1 cellular context compared by ENCODE assay signal in the genomic region with DNA sequence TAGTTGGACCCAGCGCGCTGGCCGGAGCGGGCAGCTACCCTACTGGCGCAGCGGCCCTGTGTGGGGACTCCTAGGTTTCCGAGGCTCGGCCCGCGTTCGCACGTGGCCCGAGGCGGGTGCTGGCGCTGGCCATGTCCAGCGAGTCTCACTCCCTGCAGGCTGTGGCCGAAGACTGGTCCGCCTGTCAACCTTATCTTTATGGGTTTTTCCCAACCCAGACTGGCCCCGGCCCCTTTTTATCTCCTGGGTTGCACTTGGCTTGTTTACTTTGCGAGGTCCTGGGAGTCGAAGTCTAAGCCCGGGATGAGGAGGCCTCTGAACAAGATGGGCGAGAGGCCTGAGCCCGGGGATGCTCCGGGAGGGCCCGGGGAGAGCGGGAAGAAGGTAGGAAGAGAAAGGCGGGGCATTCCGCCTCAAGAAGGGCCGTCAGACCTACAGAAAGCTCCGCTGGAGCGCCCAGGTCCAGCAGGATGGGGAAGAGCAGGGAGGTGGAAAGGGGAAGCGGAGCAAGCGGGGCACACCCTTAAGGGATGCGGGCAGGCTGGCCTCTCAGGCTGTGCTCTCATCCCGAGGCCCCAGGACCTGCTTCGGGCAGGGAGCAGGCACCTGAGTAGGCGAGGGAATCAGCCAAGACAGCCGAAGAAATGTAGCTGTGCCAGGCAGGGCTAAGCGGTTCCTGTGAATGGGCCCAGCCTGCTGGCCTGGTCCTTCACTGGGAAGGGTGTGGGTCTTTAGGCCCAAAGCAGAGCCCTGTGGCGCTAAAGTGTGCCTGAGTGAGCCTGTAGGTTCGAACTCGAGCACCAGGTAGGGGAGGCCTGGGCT.
TF ChIP-seq lines count a peak whose summit lies in the region.

No MANE protein-coding gene starts in this region.

TF ChIP-seq in HepG2, 621 proteins besides CTCF, POLR2A, EP300 and RAD21 (continued from another document and continues in another):
- TF ChIP-seq ZNF251 (CRISPR knock-in tag; IDR thresholded peaks at IDR 0.05): no peak
- TF ChIP-seq MXI1 (IDR thresholded peaks at IDR 0.05; ENCODE audit: borderline replicate concordance, low read depth, low read length): no peak
- TF ChIP-seq, protein P1, sequence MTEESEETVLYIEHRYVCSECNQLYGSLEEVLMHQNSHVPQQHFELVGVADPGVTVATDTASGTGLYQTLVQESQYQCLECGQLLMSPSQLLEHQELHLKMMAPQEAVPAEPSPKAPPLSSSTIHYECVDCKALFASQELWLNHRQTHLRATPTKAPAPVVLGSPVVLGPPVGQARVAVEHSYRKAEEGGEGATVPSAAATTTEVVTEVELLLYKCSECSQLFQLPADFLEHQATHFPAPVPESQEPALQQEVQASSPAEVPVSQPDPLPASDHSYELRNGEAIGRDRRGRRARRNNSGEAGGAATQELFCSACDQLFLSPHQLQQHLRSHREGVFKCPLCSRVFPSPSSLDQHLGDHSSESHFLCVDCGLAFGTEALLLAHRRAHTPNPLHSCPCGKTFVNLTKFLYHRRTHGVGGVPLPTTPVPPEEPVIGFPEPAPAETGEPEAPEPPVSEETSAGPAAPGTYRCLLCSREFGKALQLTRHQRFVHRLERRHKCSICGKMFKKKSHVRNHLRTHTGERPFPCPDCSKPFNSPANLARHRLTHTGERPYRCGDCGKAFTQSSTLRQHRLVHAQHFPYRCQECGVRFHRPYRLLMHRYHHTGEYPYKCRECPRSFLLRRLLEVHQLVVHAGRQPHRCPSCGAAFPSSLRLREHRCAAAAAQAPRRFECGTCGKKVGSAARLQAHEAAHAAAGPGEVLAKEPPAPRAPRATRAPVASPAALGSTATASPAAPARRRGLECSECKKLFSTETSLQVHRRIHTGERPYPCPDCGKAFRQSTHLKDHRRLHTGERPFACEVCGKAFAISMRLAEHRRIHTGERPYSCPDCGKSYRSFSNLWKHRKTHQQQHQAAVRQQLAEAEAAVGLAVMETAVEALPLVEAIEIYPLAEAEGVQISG (CRISPR knock-in tag; IDR thresholded peaks at IDR 0.05): peak; percentile 75
- TF ChIP-seq, protein P2, sequence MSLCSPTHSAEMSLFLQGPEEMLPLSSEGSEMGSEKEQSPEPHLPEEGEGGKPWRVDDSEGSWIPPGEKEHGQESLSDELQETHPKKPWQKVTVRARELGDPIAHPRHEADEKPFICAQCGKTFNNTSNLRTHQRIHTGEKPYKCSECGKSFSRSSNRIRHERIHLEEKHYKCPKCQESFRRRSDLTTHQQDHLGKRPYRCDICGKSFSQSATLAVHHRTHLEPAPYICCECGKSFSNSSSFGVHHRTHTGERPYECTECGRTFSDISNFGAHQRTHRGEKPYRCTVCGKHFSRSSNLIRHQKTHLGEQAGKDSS (CRISPR knock-in tag; IDR thresholded peaks at IDR 0.05; ENCODE audit: borderline replicate concordance, low read depth): 0 out of 2 replicates have a peak, but pooled peaks have one; percentile 56
- no peak for TF ChIP-seq RFX5 (IDR thresholded peaks at IDR 0.05; ENCODE audit: low read depth, low read length)
- no peak for TF ChIP-seq NFE2 (CRISPR knock-in tag; IDR thresholded peaks at IDR 0.05)
- TF ChIP-seq, protein P3, sequence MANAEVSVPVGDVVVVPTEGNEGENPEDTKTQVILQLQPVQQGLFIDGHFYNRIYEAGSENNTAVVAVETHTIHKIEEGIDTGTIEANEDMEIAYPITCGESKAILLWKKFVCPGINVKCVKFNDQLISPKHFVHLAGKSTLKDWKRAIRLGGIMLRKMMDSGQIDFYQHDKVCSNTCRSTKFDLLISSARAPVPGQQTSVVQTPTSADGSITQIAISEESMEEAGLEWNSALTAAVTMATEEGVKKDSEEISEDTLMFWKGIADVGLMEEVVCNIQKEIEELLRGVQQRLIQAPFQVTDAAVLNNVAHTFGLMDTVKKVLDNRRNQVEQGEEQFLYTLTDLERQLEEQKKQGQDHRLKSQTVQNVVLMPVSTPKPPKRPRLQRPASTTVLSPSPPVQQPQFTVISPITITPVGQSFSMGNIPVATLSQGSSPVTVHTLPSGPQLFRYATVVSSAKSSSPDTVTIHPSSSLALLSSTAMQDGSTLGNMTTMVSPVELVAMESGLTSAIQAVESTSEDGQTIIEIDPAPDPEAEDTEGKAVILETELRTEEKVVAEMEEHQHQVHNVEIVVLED (CRISPR knock-in tag; IDR thresholded peaks at IDR 0.05; ENCODE audit: borderline replicate concordance): no peak
- TF ChIP-seq RNF2 (conservative IDR thresholded peaks at IDR 0.05; ENCODE audit: low read depth): no peak
- no peak for TF ChIP-seq ZNF329 (CRISPR knock-in tag; IDR thresholded peaks at IDR 0.05; ENCODE audit: low read depth)
- TF ChIP-seq CC2D1A (CRISPR knock-in tag; IDR thresholded peaks at IDR 0.05): no peak
- TF ChIP-seq, protein P4, sequence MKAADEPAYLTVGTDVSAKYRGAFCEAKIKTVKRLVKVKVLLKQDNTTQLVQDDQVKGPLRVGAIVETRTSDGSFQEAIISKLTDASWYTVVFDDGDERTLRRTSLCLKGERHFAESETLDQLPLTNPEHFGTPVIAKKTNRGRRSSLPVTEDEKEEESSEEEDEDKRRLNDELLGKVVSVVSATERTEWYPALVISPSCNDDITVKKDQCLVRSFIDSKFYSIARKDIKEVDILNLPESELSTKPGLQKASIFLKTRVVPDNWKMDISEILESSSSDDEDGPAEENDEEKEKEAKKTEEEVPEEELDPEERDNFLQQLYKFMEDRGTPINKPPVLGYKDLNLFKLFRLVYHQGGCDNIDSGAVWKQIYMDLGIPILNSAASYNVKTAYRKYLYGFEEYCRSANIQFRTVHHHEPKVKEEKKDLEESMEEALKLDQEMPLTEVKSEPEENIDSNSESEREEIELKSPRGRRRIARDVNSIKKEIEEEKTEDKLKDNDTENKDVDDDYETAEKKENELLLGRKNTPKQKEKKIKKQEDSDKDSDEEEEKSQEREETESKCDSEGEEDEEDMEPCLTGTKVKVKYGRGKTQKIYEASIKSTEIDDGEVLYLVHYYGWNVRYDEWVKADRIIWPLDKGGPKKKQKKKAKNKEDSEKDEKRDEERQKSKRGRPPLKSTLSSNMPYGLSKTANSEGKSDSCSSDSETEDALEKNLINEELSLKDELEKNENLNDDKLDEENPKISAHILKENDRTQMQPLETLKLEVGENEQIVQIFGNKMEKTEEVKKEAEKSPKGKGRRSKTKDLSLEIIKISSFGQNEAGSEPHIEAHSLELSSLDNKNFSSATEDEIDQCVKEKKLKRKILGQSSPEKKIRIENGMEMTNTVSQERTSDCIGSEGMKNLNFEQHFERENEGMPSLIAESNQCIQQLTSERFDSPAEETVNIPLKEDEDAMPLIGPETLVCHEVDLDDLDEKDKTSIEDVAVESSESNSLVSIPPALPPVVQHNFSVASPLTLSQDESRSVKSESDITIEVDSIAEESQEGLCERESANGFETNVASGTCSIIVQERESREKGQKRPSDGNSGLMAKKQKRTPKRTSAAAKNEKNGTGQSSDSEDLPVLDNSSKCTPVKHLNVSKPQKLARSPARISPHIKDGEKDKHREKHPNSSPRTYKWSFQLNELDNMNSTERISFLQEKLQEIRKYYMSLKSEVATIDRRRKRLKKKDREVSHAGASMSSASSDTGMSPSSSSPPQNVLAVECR (CRISPR knock-in tag; IDR thresholded peaks at IDR 0.05; ENCODE audit: borderline replicate concordance): peak; percentile 57; the same call in 1 of the 2 replicates
- TF ChIP-seq SPEN (CRISPR knock-in tag; IDR thresholded peaks at IDR 0.05; ENCODE audit: low read depth): 0 out of 2 replicates have a peak, but pooled peaks have one; percentile 20
- no peak for TF ChIP-seq NAIF1 (CRISPR knock-in tag; IDR thresholded peaks at IDR 0.05; ENCODE audit: borderline replicate concordance)
- TF ChIP-seq SOX5 (CRISPR knock-in tag; IDR thresholded peaks at IDR 0.05; ENCODE audit: borderline replicate concordance): peak; percentile 71
- TF ChIP-seq, protein P5, sequence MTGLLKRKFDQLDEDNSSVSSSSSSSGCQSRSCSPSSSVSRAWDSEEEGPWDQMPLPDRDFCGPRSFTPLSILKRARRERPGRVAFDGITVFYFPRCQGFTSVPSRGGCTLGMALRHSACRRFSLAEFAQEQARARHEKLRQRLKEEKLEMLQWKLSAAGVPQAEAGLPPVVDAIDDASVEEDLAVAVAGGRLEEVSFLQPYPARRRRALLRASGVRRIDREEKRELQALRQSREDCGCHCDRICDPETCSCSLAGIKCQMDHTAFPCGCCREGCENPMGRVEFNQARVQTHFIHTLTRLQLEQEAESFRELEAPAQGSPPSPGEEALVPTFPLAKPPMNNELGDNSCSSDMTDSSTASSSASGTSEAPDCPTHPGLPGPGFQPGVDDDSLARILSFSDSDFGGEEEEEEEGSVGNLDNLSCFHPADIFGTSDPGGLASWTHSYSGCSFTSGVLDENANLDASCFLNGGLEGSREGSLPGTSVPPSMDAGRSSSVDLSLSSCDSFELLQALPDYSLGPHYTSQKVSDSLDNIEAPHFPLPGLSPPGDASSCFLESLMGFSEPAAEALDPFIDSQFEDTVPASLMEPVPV (CRISPR knock-in tag; IDR thresholded peaks at IDR 0.05): peak; percentile 83; the same call in 1 of the 2 replicates
- TF ChIP-seq, protein P6, sequence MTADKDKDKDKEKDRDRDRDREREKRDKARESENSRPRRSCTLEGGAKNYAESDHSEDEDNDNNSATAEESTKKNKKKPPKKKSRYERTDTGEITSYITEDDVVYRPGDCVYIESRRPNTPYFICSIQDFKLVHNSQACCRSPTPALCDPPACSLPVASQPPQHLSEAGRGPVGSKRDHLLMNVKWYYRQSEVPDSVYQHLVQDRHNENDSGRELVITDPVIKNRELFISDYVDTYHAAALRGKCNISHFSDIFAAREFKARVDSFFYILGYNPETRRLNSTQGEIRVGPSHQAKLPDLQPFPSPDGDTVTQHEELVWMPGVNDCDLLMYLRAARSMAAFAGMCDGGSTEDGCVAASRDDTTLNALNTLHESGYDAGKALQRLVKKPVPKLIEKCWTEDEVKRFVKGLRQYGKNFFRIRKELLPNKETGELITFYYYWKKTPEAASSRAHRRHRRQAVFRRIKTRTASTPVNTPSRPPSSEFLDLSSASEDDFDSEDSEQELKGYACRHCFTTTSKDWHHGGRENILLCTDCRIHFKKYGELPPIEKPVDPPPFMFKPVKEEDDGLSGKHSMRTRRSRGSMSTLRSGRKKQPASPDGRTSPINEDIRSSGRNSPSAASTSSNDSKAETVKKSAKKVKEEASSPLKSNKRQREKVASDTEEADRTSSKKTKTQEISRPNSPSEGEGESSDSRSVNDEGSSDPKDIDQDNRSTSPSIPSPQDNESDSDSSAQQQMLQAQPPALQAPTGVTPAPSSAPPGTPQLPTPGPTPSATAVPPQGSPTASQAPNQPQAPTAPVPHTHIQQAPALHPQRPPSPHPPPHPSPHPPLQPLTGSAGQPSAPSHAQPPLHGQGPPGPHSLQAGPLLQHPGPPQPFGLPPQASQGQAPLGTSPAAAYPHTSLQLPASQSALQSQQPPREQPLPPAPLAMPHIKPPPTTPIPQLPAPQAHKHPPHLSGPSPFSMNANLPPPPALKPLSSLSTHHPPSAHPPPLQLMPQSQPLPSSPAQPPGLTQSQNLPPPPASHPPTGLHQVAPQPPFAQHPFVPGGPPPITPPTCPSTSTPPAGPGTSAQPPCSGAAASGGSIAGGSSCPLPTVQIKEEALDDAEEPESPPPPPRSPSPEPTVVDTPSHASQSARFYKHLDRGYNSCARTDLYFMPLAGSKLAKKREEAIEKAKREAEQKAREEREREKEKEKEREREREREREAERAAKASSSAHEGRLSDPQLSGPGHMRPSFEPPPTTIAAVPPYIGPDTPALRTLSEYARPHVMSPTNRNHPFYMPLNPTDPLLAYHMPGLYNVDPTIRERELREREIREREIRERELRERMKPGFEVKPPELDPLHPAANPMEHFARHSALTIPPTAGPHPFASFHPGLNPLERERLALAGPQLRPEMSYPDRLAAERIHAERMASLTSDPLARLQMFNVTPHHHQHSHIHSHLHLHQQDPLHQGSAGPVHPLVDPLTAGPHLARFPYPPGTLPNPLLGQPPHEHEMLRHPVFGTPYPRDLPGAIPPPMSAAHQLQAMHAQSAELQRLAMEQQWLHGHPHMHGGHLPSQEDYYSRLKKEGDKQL (CRISPR knock-in tag; IDR thresholded peaks at IDR 0.05; ENCODE audit: low read depth): peak; percentile 69; the same call in 1 of the 2 replicates
- TF ChIP-seq KLF6 (CRISPR knock-in tag; IDR thresholded peaks at IDR 0.05): no peak
- 0 out of 2 replicates have a peak, but pooled peaks have one; percentile 75 for TF ChIP-seq PAX8 (CRISPR knock-in tag; IDR thresholded peaks at IDR 0.05; ENCODE audit: borderline replicate concordance)
- TF ChIP-seq RBFOX2 (IDR thresholded peaks at IDR 0.05; ENCODE audit: low read depth, low read length): peak; percentile 53; the same call in 1 of the 2 replicates
- TF ChIP-seq ZSCAN22 (CRISPR knock-in tag; IDR thresholded peaks at IDR 0.05): 0 out of 2 replicates have a peak, but pooled peaks have one; percentile 33
- TF ChIP-seq AHR (CRISPR knock-in tag; IDR thresholded peaks at IDR 0.05): peak; percentile 24; the same call in 1 of the 2 replicates
- 0 out of 2 replicates have a peak, but pooled peaks have one; percentile 31 for TF ChIP-seq ZNF143 (CRISPR knock-in tag; IDR thresholded peaks at IDR 0.05)
- peak; percentile 85; the same call in 1 of the 2 replicates for TF ChIP-seq ZNF124 (CRISPR knock-in tag; IDR thresholded peaks at IDR 0.05)
- TF ChIP-seq ZNF430 (CRISPR knock-in tag; IDR thresholded peaks at IDR 0.05): peak; percentile 37; the same call in 1 of the 2 replicates
- TF ChIP-seq CHD2 (IDR thresholded peaks at IDR 0.05; ENCODE audit: low read depth, low read length): no peak
- no peak for TF ChIP-seq MTA3 (CRISPR knock-in tag; IDR thresholded peaks at IDR 0.05)
- TF ChIP-seq, protein P7, sequence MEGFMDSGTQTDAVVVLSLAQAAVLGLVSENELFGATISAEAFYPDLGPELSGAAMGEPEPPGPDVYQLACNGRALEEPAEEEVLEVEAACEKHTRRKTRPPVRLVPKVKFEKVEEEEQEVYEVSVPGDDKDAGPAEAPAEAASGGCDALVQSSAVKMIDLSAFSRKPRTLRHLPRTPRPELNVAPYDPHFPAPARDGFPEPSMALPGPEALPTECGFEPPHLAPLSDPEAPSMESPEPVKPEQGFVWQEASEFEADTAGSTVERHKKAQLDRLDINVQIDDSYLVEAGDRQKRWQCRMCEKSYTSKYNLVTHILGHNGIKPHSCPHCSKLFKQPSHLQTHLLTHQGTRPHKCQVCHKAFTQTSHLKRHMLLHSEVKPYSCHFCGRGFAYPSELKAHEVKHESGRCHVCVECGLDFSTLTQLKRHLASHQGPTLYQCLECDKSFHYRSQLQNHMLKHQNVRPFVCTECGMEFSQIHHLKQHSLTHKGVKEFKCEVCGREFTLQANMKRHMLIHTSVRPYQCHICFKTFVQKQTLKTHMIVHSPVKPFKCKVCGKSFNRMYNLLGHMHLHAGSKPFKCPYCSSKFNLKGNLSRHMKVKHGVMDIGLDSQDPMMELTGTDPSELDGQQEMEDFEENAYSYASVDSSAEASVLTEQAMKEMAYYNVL (CRISPR knock-in tag; IDR thresholded peaks at IDR 0.05; ENCODE audit: borderline replicate concordance): no peak; the same call in 1 of the 2 replicates
- TF ChIP-seq HDAC1 (CRISPR knock-in tag; IDR thresholded peaks at IDR 0.05): peak; percentile 67
- peak; percentile 68; the same call in 1 of the 2 replicates for TF ChIP-seq HOXA5 (CRISPR knock-in tag; IDR thresholded peaks at IDR 0.05)
- 0 out of 2 replicates have a peak, but pooled peaks have one; percentile 44 for TF ChIP-seq PCBP1 (IDR thresholded peaks at IDR 0.05; ENCODE audit: borderline replicate concordance, low read depth, low read length)
- TF ChIP-seq AKAP8 (CRISPR knock-in tag; IDR thresholded peaks at IDR 0.05): 0 out of 2 replicates have a peak, but pooled peaks have one; percentile 6
- no peak for TF ChIP-seq ZNF672 (CRISPR knock-in tag; IDR thresholded peaks at IDR 0.05)
- TF ChIP-seq ZNF256 (CRISPR knock-in tag; conservative IDR thresholded peaks at IDR 0.05): peak; percentile 73; the same call in 1 of the 2 replicates
- TF ChIP-seq SYNCRIP (IDR thresholded peaks at IDR 0.05; ENCODE audit: insufficient read depth, low read depth, low read length): no peak
- TF ChIP-seq ZNF296 (CRISPR knock-in tag; conservative IDR thresholded peaks at IDR 0.05): peak; percentile 84
